ENCODE assay signal across 1 cellular context in genomic region chr1:7961199-7962010, GRCh38.
TF ChIP-seq lines count a peak whose summit lies in the region.

Gene PARK7 (plus strand): TSS chr1:7961711. CDS start chr1:7962786, 1,075 bp downstream.

TF ChIP-seq in K562, 482 proteins besides CTCF, POLR2A, EP300 and RAD21 (continued from another document and continues in another):
- no peak for TF ChIP-seq CEBPZ (IDR thresholded peaks at IDR 0.05; ENCODE audit: borderline replicate concordance, low read depth, low read length)
- no peak; the same call in 1 of the 2 replicates for TF ChIP-seq TCF7 (IDR thresholded peaks at IDR 0.05; ENCODE audit: borderline replicate concordance)
- TF ChIP-seq HNRNPLL (IDR thresholded peaks at IDR 0.05; ENCODE audit: low read depth, low read length, poor library complexity, severe bottlenecking): peak; percentile 99
- TF ChIP-seq ZBTB40 (IDR thresholded peaks at IDR 0.05): peak; percentile 89
- TF ChIP-seq ZBTB40 (CRISPR knock-in tag; IDR thresholded peaks at IDR 0.05): no peak
- TF ChIP-seq RCOR1 (IDR thresholded peaks at IDR 0.05; ENCODE audit: borderline replicate concordance in 1 of 2, low read depth in 2 of 2, low read length in 2 of 2): peak; percentile 49 to 71; a peak in 3 of 4 replicates
- TF ChIP-seq GMEB1 (CRISPR knock-in tag; IDR thresholded peaks at IDR 0.05): peak; percentile 85
- peak; percentile 72; the same call in 1 of the 2 replicates for TF ChIP-seq POLR2AphosphoS2 (IDR thresholded peaks at IDR 0.05; ENCODE audit: low read length)
- no peak for TF ChIP-seq ZNF77 (CRISPR knock-in tag; IDR thresholded peaks at IDR 0.05)
- TF ChIP-seq WHSC1 (IDR thresholded peaks at IDR 0.05; ENCODE audit: low read length): peak; percentile 22
- TF ChIP-seq DLX4 (CRISPR knock-in tag; IDR thresholded peaks at IDR 0.05): no peak
- no peak for TF ChIP-seq CGGBP1 (CRISPR knock-in tag; IDR thresholded peaks at IDR 0.05)
- no peak for TF ChIP-seq FOXP1 (CRISPR knock-in tag; IDR thresholded peaks at IDR 0.05)
- TF ChIP-seq GABPB1 (CRISPR knock-in tag; IDR thresholded peaks at IDR 0.05): peak; percentile 97
- TF ChIP-seq NONO (IDR thresholded peaks at IDR 0.05; ENCODE audit: low read depth in 2 of 2, low read length in 1 of 2): peak; percentile 87 to 99
- peak; percentile 90; the same call in 1 of the 2 replicates for TF ChIP-seq GTF2F1 (IDR thresholded peaks at IDR 0.05; ENCODE audit: low read depth, low read length)
- TF ChIP-seq NBN (IDR thresholded peaks at IDR 0.05; ENCODE audit: low read depth): peak; percentile 85
- no peak for TF ChIP-seq RFX1 (IDR thresholded peaks at IDR 0.05)
- TF ChIP-seq ARHGAP35 (IDR thresholded peaks at IDR 0.05; ENCODE audit: partially characterized antibody): no peak
- peak; percentile 70 for TF ChIP-seq SIN3B (IDR thresholded peaks at IDR 0.05; ENCODE audit: low read depth)
- TF ChIP-seq SNIP1 (IDR thresholded peaks at IDR 0.05; ENCODE audit: low read depth): no peak
- peak in 1 of 2 experiments; percentile 85; a peak in 1 of 4 replicates for TF ChIP-seq KDM4B (IDR thresholded peaks at IDR 0.05; ENCODE audit: borderline replicate concordance in 2 of 2, low read depth in 1 of 2)
- TF ChIP-seq DPF2 (IDR thresholded peaks at IDR 0.05): peak; percentile 45
- TF ChIP-seq RAD51 (IDR thresholded peaks at IDR 0.05; ENCODE audit: borderline replicate concordance, low read depth): no peak
- no peak for TF ChIP-seq ZFP30 (CRISPR knock-in tag; IDR thresholded peaks at IDR 0.05; ENCODE audit: borderline replicate concordance)
- TF ChIP-seq NUFIP1 (IDR thresholded peaks at IDR 0.05; ENCODE audit: partially characterized antibody): peak; percentile 85
- TF ChIP-seq DDX20 (tag; IDR thresholded peaks at IDR 0.05; ENCODE audit: low read depth): no peak
- no peak; the same call in 1 of the 2 replicates for TF ChIP-seq RUNX1 (IDR thresholded peaks at IDR 0.05; ENCODE audit: low read depth)
- TF ChIP-seq HDAC1 (IDR thresholded peaks at IDR 0.05): peak in 1 of 2 experiments; percentile 84; a peak in 2 of 4 replicates
- peak; percentile 94 for TF ChIP-seq MAX (CRISPR knock-in tag; IDR thresholded peaks at IDR 0.05)
- TF ChIP-seq HNRNPK (IDR thresholded peaks at IDR 0.05; ENCODE audit: low read depth, low read length, poor library complexity, severe bottlenecking): no peak
- peak; percentile 23 for TF ChIP-seq SETDB1 (IDR thresholded peaks at IDR 0.05; ENCODE audit: low read length)
- TF ChIP-seq MAFK (IDR thresholded peaks at IDR 0.05; ENCODE audit: low read length): no peak
- no peak for TF ChIP-seq FOS (IDR thresholded peaks at IDR 0.05; ENCODE audit: extremely low read depth, insufficient read length)
- TF ChIP-seq HINFP (tag; conservative IDR thresholded peaks at IDR 0.05; ENCODE audit: low read depth): no peak
- 0 out of 2 replicates have a peak, but pooled peaks have one; percentile 35 for TF ChIP-seq ZBTB26 (CRISPR knock-in tag; IDR thresholded peaks at IDR 0.05)
- TF ChIP-seq ZNF197 (CRISPR knock-in tag; IDR thresholded peaks at IDR 0.05; ENCODE audit: low read depth): no peak
- no peak for TF ChIP-seq CREBBP (IDR thresholded peaks at IDR 0.05; ENCODE audit: low read depth, low read length)
